In the genomic region with DNA sequence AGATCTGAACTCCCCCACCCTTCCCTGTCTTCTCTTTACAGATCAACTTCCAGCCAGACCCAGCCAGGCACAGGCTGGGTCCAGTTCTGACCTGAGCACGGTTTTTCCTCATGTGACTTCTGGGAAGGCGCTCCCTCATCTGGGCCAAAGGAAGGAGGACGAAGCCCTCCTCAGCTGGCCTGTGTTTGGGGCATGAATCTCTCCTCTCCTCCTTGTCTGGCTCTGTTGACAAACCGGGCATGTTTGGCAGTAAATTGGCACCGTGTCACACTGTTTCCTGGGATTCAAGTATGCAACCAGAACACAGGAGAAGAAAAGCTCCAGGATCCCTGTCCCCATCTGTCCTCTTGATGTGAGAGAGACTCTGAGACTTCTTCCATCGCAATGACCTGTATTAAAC, we compare ENCODE assay signal across 28 cellular contexts. TPM values are rescaled to one million over a fixed set of nuclear protein-coding genes. Genes with fewer than 3 reads are reported as not detected.
DNase-seq lines count a peak whose midpoint lies in the region; ATAC-seq and TF ChIP-seq lines count a peak whose summit lies in the region.
"Had no signal": no experiment of that assay in that cellular context is flagged by ENCODE, and none has a peak within 500 bp of the region (broad histone marks: within the 10 kb centered on the region; RNA-seq: fewer than 3 reads in every experiment).

No MANE protein-coding gene starts in this region.

- no peak for ATAC-seq in activated CD8-positive, alpha-beta T cell treated with anti-CD3 and anti-CD28 coated beads for 36 hours
- ATAC-seq in activated CD8-positive, alpha-beta T cell treated with anti-CD3 and anti-CD28 coated beads, Interleukin-2, amount 10 ng/mL, durations not matched to agents 7 days and 5 days = no peak
- ATAC-seq in IMR-90 (ENCODE audit: low read depth) (no peak), GM21737 (IDR thresholded peaks at IDR 0.05; ENCODE audit: unreplicated experiment) (no peak), HG02610 (IDR thresholded peaks at IDR 0.05; ENCODE audit: unreplicated experiment) (no peak)
- ATAC-seq: activated CD4-positive, CD25-positive, alpha-beta regulatory T cell treated with anti-CD3 and anti-CD28 coated beads, Interleukin-2, amount 50 U/mL, for 24 hours; activated T-cell treated with anti-CD3 and anti-CD28 coated beads, Interleukin-2, amount 50 U/mL, for 72 hours; left colon had no signal

- H4K8ac ChIP-seq in IMR-90 (ENCODE audit: low read depth in 2 of 2, low read length in 2 of 2) = no peak overlapping the region

- no peaks in the 10 kb centered on the region for H3K27me3 Mint-ChIP-seq in activated CD8-positive, alpha-beta T cell treated with anti-CD3 and anti-CD28 coated beads for 36 hours
- H3K27me3 Mint-ChIP-seq in activated CD8-positive, alpha-beta T cell treated with anti-CD3 and anti-CD28 coated beads, Interleukin-2, amount 10 ng/mL, durations not matched to agents 7 days and 5 days (ENCODE audit: low read depth) = no peaks in the 10 kb centered on the region
- H3K27me3 Mint-ChIP-seq in neural progenitor cell (ENCODE audit: insufficient read depth, low read depth) = no peaks in the 10 kb centered on the region

- no peaks in the 10 kb centered on the region for H3F3A ChIP-seq in neural progenitor cell (ENCODE audit: low read depth)

- 82% methylated on average over 3 of the region's 6 CpGs; no CpG with 5 or more reads in 1 of the 2 experiments for WGBS in IMR-90 (ENCODE audit: extremely low coverage in 2 of 2, insufficient read length in 1 of 2), 2 experiments

- H4K5ac ChIP-seq in IMR-90 (ENCODE audit: low read depth, low read length) = no peak overlapping the region

- peaks cover 8% of the 10 kb centered on the region; the same call in 1 of the 2 replicates for H3K9me1 ChIP-seq in IMR-90 (ENCODE audit: insufficient read depth, low read length)

- no peak overlapping the region for H2AFZ ChIP-seq in IMR-90 (replicated peaks; ENCODE audit: low read length, poor library complexity)
- no peak overlapping the region for H2AFZ ChIP-seq in neural progenitor cell (replicated peaks)

- H3K27ac Mint-ChIP-seq in activated CD8-positive, alpha-beta T cell treated with anti-CD3 and anti-CD28 coated beads for 36 hours = peak overlapping the region; percentile 15
- no peak overlapping the region for H3K27ac Mint-ChIP-seq in activated CD8-positive, alpha-beta T cell treated with anti-CD3 and anti-CD28 coated beads, Interleukin-2, amount 10 ng/mL, durations not matched to agents 7 days and 5 days
- peak overlapping the region; percentile 65 for H3K27ac Mint-ChIP-seq in neural progenitor cell
- H3K27ac Mint-ChIP-seq: nephron had no signal

- dilution Hi-C loops in IMR-90 (cut with HindIII; ENCODE audit: low sequenced_read_pairs, unreplicated experiment) = no loop called here

- no peak for TF ChIP-seq CTCF in activated CD8-positive, alpha-beta T cell treated with anti-CD3 and anti-CD28 coated beads for 36 hours (IDR thresholded peaks at IDR 0.05)
- TF ChIP-seq CTCF in IMR-90 (conservative IDR thresholded peaks at IDR 0.05; ENCODE audit: low read depth, low read length) = no peak
- TF ChIP-seq CTCF in neural progenitor cell (IDR thresholded peaks at IDR 0.05) = no peak

- H3K9me3 Mint-ChIP-seq in activated CD8-positive, alpha-beta T cell treated with anti-CD3 and anti-CD28 coated beads for 36 hours = no peaks in the 10 kb centered on the region
- no peaks in the 10 kb centered on the region for H3K9me3 Mint-ChIP-seq in activated CD8-positive, alpha-beta T cell treated with anti-CD3 and anti-CD28 coated beads, Interleukin-2, amount 10 ng/mL, durations not matched to agents 7 days and 5 days (ENCODE audit: insufficient read depth)
- H3K9me3 Mint-ChIP-seq in neural progenitor cell = no peaks in the 10 kb centered on the region
- H3K9me3 Mint-ChIP-seq: activated T-cell treated with anti-CD3 and anti-CD28 coated beads, Interleukin-2, amount 50 U/mL, for 72 hours; mesothelial cell of epicardium; nephron had no signal

- in situ Hi-C loops in IMR-90 (cut with MboI; ENCODE audit: low sequenced_read_pairs) = no loop called here

- CTCF ChIA-PET in activated CD8-positive, alpha-beta T cell treated with anti-CD3 and anti-CD28 coated beads for 36 hours (lab: Charles Lee) = interaction anchor here (2.7 kb wide), 1 partner anchor 19 kb away, joined by 10 read pairs; a partner anchor contains a TSS
- CTCF ChIA-PET in activated CD8-positive, alpha-beta T cell treated with anti-CD3 and anti-CD28 coated beads, Interleukin-2, amount 10 ng/mL, durations not matched to agents 7 days and 5 days (lab: Charles Lee) = no interaction called here
- CTCF ChIA-PET in IMR-90 (lab: Yijun Ruan, JAX) = no interaction called here

- H3K9me3 ChIP-seq in IMR-90 (ENCODE audit: control insufficient read depth, insufficient read depth, low read length) (no peaks in the 10 kb centered on the region), neural progenitor cell (ENCODE audit: low read depth) (no peaks in the 10 kb centered on the region)
- H3K9me3 ChIP-seq: Caco-2, upper lobe of right lung had no signal

- no peak overlapping the region for H3K14ac ChIP-seq in IMR-90 (replicated peaks; ENCODE audit: low read depth, low read length)

- H3K4me2 ChIP-seq in IMR-90 (ENCODE audit: low read depth, low read length) (no peak overlapping the region), neural progenitor cell (no peak overlapping the region)

- H3K56ac ChIP-seq in IMR-90 (ENCODE audit: extremely low read depth, insufficient read depth, low read length) = no peak overlapping the region

- H4K91ac ChIP-seq in IMR-90 (ENCODE audit: insufficient read depth, low read depth, low read length) = no peak overlapping the region

- peaks cover 15% of the 10 kb centered on the region for H4K20me1 ChIP-seq in IMR-90 (ENCODE audit: insufficient read depth, low read length)
- no peaks in the 10 kb centered on the region for H4K20me1 ChIP-seq in neural progenitor cell (ENCODE audit: low read depth)

- no peak overlapping the region for H2BK5ac ChIP-seq in IMR-90 (ENCODE audit: low read depth, low read length, poor library complexity, severe bottlenecking)

- no peak overlapping the region for H2BK120ac ChIP-seq in IMR-90 (ENCODE audit: low read depth, low read length)

- no peak for DNase-seq in activated CD8-positive, alpha-beta T cell treated with anti-CD3 and anti-CD28 coated beads for 36 hours
- DNase-seq in activated CD8-positive, alpha-beta T cell treated with anti-CD3 and anti-CD28 coated beads, Interleukin-2, amount 10 ng/mL, durations not matched to agents 7 days and 5 days = no peak
- DNase-seq in IMR-90 (no peak), cerebellum (ENCODE audit: low spot score) (peak; percentile 49), neural progenitor cell (ENCODE audit: low spot score) (no peak), COLO668 (lab: John Stamatoyannopoulos, UW; ENCODE audit: unreplicated experiment) (no peak)
- DNase-seq: 8988T; activated CD8-positive, alpha-beta memory T cell treated with anti-CD3 and anti-CD28 coated beads for 24 hours; activated T-cell treated with anti-CD3 and anti-CD28 coated beads, Interleukin-2, amount 50 U/mL, for 72 hours; AML-193; Caco-2; central memory CD4-positive, alpha-beta T cell; DND-41; glutamatergic neuron; HCEC 1CT; Kasumi-1; left colon; NCI-H2107; NCI-H510A; stimulated activated CD4-positive, alpha-beta T cell treated with anti-CD3 and anti-CD28 coated beads, Interleukin-1b, Interleukin-23, amount 100 ng/mL, for 48 hours; stimulated activated naive CD4-positive, alpha-beta T cell treated with Interleukin-2 at 50 U/mL for 16 hours; upper lobe of right lung had no signal

- peaks cover 39% of the 10 kb centered on the region for H3K36me3 Mint-ChIP-seq in activated CD8-positive, alpha-beta T cell treated with anti-CD3 and anti-CD28 coated beads for 36 hours (ENCODE audit: low read depth)
- H3K36me3 Mint-ChIP-seq in activated CD8-positive, alpha-beta T cell treated with anti-CD3 and anti-CD28 coated beads, Interleukin-2, amount 10 ng/mL, durations not matched to agents 7 days and 5 days (ENCODE audit: low read depth) = peaks cover 61% of the 10 kb centered on the region
- peaks cover 35% of the 10 kb centered on the region for H3K36me3 Mint-ChIP-seq in neural progenitor cell

- H3K23ac ChIP-seq in IMR-90 (ENCODE audit: low read depth, low read length) = no peak overlapping the region

- no peaks in the 10 kb centered on the region for H3K27me3 ChIP-seq in IMR-90 (ENCODE audit: control insufficient read depth, insufficient read depth, low read length)
- no peaks in the 10 kb centered on the region for H3K27me3 ChIP-seq in neural progenitor cell
- H3K27me3 ChIP-seq: upper lobe of right lung had no signal

- no peak overlapping the region for H2AK5ac ChIP-seq in IMR-90 (ENCODE audit: low read depth, low read length)

- no peak overlapping the region for H2BK20ac ChIP-seq in IMR-90 (ENCODE audit: low read depth, low read length)

- no peak overlapping the region for H3K27ac ChIP-seq in IMR-90 (ENCODE audit: insufficient read depth, low read length)
- no peak overlapping the region for H3K27ac ChIP-seq in neural progenitor cell
- H3K27ac ChIP-seq: upper lobe of right lung had no signal

- peaks cover 25 to 30% of the 10 kb centered on the region in 2 experiments for H3K79me1 ChIP-seq in IMR-90 (ENCODE audit: low read depth in 1 of 2, low read length in 2 of 2)

- H3K4me1 ChIP-seq in IMR-90 (ENCODE audit: control insufficient read depth, insufficient read depth, low read length) = no peaks in the 10 kb centered on the region
- no peaks in the 10 kb centered on the region for H3K4me1 ChIP-seq in neural progenitor cell
- H3K4me1 ChIP-seq: Caco-2, upper lobe of right lung had no signal

- H3K18ac ChIP-seq in IMR-90 (ENCODE audit: low read depth, low read length) = no peak overlapping the region

- no peaks in the 10 kb centered on the region for H3K79me2 ChIP-seq in neural progenitor cell (ENCODE audit: low read depth)

- BruUV-seq in IMR-90 (replicated peaks; lab: Mats Ljungman, UMichigan) = no TSS peak

- no peak for TF ChIP-seq RAD21 in IMR-90 (IDR thresholded peaks at IDR 0.05; ENCODE audit: low read length)

- no peak overlapping the region for H2BK15ac ChIP-seq in IMR-90 (ENCODE audit: low read depth, low read length)

- peaks cover 58% of the 10 kb centered on the region for H3K36me3 ChIP-seq in IMR-90 (ENCODE audit: control insufficient read depth, insufficient read depth, low read length)
- H3K36me3 ChIP-seq in neural progenitor cell = no peaks in the 10 kb centered on the region

- H3K4me1 Mint-ChIP-seq in activated CD8-positive, alpha-beta T cell treated with anti-CD3 and anti-CD28 coated beads for 36 hours (ENCODE audit: low read depth) = no peaks in the 10 kb centered on the region
- no peaks in the 10 kb centered on the region for H3K4me1 Mint-ChIP-seq in activated CD8-positive, alpha-beta T cell treated with anti-CD3 and anti-CD28 coated beads, Interleukin-2, amount 10 ng/mL, durations not matched to agents 7 days and 5 days (ENCODE audit: low read depth)
- no peaks in the 10 kb centered on the region for H3K4me1 Mint-ChIP-seq in neural progenitor cell
- H3K4me1 Mint-ChIP-seq: mesothelial cell of epicardium, nephron had no signal

- TF ChIP-seq POLR2A in IMR-90 (IDR thresholded peaks at IDR 0.05; ENCODE audit: low read depth, low read length) = no peak

- no peak overlapping the region for H3K4ac ChIP-seq in IMR-90 (ENCODE audit: low read depth, low read length)

- intact Hi-C loops in activated CD8-positive, alpha-beta T cell treated with anti-CD3 and anti-CD28 coated beads for 36 hours (cut with micrococcal nuclease) = no loop called here
- intact Hi-C loops in IMR-90 (cut with micrococcal nuclease) = no loop called here

- H3K4me3 ChIP-seq in IMR-90 (ENCODE audit: insufficient read depth, low read depth, low read length) (no peak overlapping the region), neural progenitor cell (no peak overlapping the region)
- H3K4me3 ChIP-seq: upper lobe of right lung had no signal

- POLR2A ChIA-PET in activated CD8-positive, alpha-beta T cell treated with anti-CD3 and anti-CD28 coated beads for 36 hours (lab: Charles Lee) = interaction anchor here (2.7 kb wide), 1 partner anchor 18 kb away, joined by 11 read pairs; a partner anchor contains a TSS
- POLR2A ChIA-PET in activated CD8-positive, alpha-beta T cell treated with anti-CD3 and anti-CD28 coated beads, Interleukin-2, amount 10 ng/mL, durations not matched to agents 7 days and 5 days (lab: Charles Lee) = interaction anchor here (0.6 kb wide), 1 partner anchor 32 kb away, joined by 3 read pairs; no protein-coding TSS in a partner anchor
- POLR2A ChIA-PET in IMR-90 (lab: Charles Lee; ENCODE audit: unreplicated experiment) = no interaction called here

- no peak overlapping the region for H3K4me3 Mint-ChIP-seq in activated CD8-positive, alpha-beta T cell treated with anti-CD3 and anti-CD28 coated beads for 36 hours
- H3K4me3 Mint-ChIP-seq in activated CD8-positive, alpha-beta T cell treated with anti-CD3 and anti-CD28 coated beads, Interleukin-2, amount 10 ng/mL, durations not matched to agents 7 days and 5 days = no peak overlapping the region
- H3K4me3 Mint-ChIP-seq in neural progenitor cell = no peak overlapping the region
- H3K4me3 Mint-ChIP-seq: activated T-cell treated with anti-CD3 and anti-CD28 coated beads, Interleukin-2, amount 50 U/mL, for 72 hours; mesothelial cell of epicardium; nephron had no signal

- no peak overlapping the region for H3K9ac ChIP-seq in IMR-90 (ENCODE audit: low read depth, low read length)
- H3K9ac ChIP-seq in neural progenitor cell = no peak overlapping the region

- peak overlapping the region; percentile 30 for H2AK9ac ChIP-seq in IMR-90 (replicated peaks; ENCODE audit: low read depth, low read length, poor library complexity)

RNA-seq across cellular contexts. Expression of a gene that starts 18.3 kb away (rescaled TPM):
- total RNA-seq in activated CD8-positive, alpha-beta T cell treated with anti-CD3 and anti-CD28 coated beads for 36 hours = 10 to 100 TPM; 53.1 to 54.7 TPM
- total RNA-seq in activated CD8-positive, alpha-beta T cell treated with anti-CD3 and anti-CD28 coated beads, Interleukin-2, amount 10 ng/mL, durations not matched to agents 7 days and 5 days = 10 to 100 TPM; 93.8 to 94.3 TPM
- 79.7 and 85.1 TPM in 2 replicates for total RNA-seq in IMR-90 (2012; rRNA removed)
- polyA plus RNA-seq in IMR-90 (2012; rRNA removed) = 80.2 and 80.5 TPM in 2 replicates
- polyA plus RNA-seq in IMR-90 (2012; cell fraction: cytosol; rRNA removed) = 74.6 and 84.1 TPM in 2 replicates
- 43.3 and 54.5 TPM in 2 replicates for polyA plus RNA-seq in IMR-90 (2012; cell fraction: nucleus; rRNA removed; ENCODE audit: low replicate concordance)
- 25.0 TPM for total RNA-seq in cerebellum
- total RNA-seq in neural progenitor cell (ENCODE audit: low replicate concordance) = 46.6 and 51.0 TPM in 2 replicates

RNA-seq across cellular contexts. Expression of a gene that starts 21.6 kb away (rescaled TPM):
- total RNA-seq in activated CD8-positive, alpha-beta T cell treated with anti-CD3 and anti-CD28 coated beads for 36 hours = not detected
- total RNA-seq in activated CD8-positive, alpha-beta T cell treated with anti-CD3 and anti-CD28 coated beads, Interleukin-2, amount 10 ng/mL, durations not matched to agents 7 days and 5 days = not detected
- total RNA-seq in IMR-90 (2012; rRNA removed) (not detected in 2 replicates), cerebellum (not detected), neural progenitor cell (ENCODE audit: low replicate concordance) (not detected in 2 replicates)
- not detected in 2 replicates for polyA plus RNA-seq in IMR-90 (2012; rRNA removed)
- not detected in 2 replicates for polyA plus RNA-seq in IMR-90 (2012; cell fraction: cytosol; rRNA removed)
- 0.01 TPM in 1 of 2 replicates, not detected in the other for polyA plus RNA-seq in IMR-90 (2012; cell fraction: nucleus; rRNA removed; ENCODE audit: low replicate concordance)
- total RNA-seq: activated T-cell treated with anti-CD3 and anti-CD28 coated beads, Interleukin-2, amount 50 U/mL, for 72 hours; Caco-2; left colon; mesothelial cell of epicardium; posterior vena cava; upper lobe of right lung had no signal

RNA-seq across cellular contexts. Expression of a gene that starts 55.3 kb away (rescaled TPM):
- 1,000 to 10,000 TPM in 1 of 2 experiments, 100 to 1,000 TPM in 1; 820 to 1,043 TPM for total RNA-seq in activated CD8-positive, alpha-beta T cell treated with anti-CD3 and anti-CD28 coated beads for 36 hours
- 1,000 to 10,000 TPM; 1,730 to 2,232 TPM for total RNA-seq in activated CD8-positive, alpha-beta T cell treated with anti-CD3 and anti-CD28 coated beads, Interleukin-2, amount 10 ng/mL, durations not matched to agents 7 days and 5 days
- total RNA-seq in IMR-90 (2012; rRNA removed) (under 0.01 TPM in 2 replicates), cerebellum (40,842 TPM), neural progenitor cell (ENCODE audit: low replicate concordance) (under 0.01 TPM in 2 replicates)
- polyA plus RNA-seq in IMR-90 (2012; rRNA removed) = not detected in 2 replicates
- not detected in 2 replicates for polyA plus RNA-seq in IMR-90 (2012; cell fraction: cytosol; rRNA removed)
- polyA plus RNA-seq in IMR-90 (2012; cell fraction: nucleus; rRNA removed; ENCODE audit: low replicate concordance) = not detected in 2 replicates

Comparison
In these comparisons a context has a peak if more than half of its experiments do, and no peak if none do; other contexts are left out.
1. RNA of a gene that starts 55.3 kb away (total RNA-seq): 40,842 TPM in cerebellum (single experiment), 1,730 to 2,232 TPM in activated CD8-positive, alpha-beta T cell treated with anti-CD3 and anti-CD28 coated beads, Interleukin-2, amount 10 ng/mL, durations not matched to agents 7 days and 5 days and 820 to 1,043 TPM in activated CD8-positive, alpha-beta T cell treated with anti-CD3 and anti-CD28 coated beads for 36 hours; under 0.01 TPM in IMR-90 and under 0.01 TPM in neural progenitor cell; every median in the first group is over 100 times any median in the second.